Comparison of ENCODE assay signal across 19 cellular contexts in the genomic region with DNA sequence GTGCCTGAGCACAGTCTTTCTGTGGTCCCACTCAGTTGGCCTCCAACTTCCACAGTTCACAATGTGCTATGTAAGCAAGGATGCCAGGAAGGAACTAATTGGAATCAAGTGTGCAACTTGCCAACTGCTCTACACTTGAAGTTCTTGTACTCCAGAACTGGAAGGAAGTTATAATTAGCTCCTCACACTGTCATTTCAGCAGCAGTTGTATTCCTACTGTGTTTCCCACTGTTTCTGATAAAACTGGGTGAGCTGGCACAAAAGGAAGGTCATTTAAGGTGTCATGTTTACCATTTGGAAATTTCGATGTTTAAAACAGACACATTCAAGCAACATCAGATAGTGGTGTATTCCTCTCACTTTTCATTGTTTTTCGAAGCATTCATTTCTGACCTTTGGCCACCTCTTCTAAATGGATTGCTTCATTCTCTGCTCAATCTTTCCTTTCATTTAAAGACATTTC.
A peak's percentile ranks its signal among the peaks of the same experiment; 100 is the strongest.
DNase-seq lines count a peak whose midpoint lies in the region; ATAC-seq and TF ChIP-seq lines count a peak whose summit lies in the region.
"Had no signal": no experiment of that assay in that cellular context is flagged by ENCODE, and none has a peak within 500 bp of the region (broad histone marks: within the 10 kb centered on the region; RNA-seq: fewer than 3 reads in every experiment).

No MANE protein-coding gene starts in this region.

- peaks cover 0 to 3% (median 0%) of the 10 kb centered on the region in 4 donors for H3K4me1 ChIP-seq in liver (ENCODE audit: control insufficient read depth in 4 of 4, insufficient read depth in 4 of 4, low read length in 3 of 4)
- H3K4me1 ChIP-seq in rectal smooth muscle tissue (ENCODE audit: control insufficient read depth, insufficient read depth, low read length), result peaks cover 12% of the 10 kb centered on the region
- peaks cover 7% of the 10 kb centered on the region for H3K4me1 ChIP-seq in endodermal cell (ENCODE audit: control insufficient read depth, insufficient read depth, low read length)

- ATAC-seq in HG03442 (IDR thresholded peaks at IDR 0.05; ENCODE audit: unreplicated experiment), result no peak
- no peak for ATAC-seq in HG02870 (IDR thresholded peaks at IDR 0.05; ENCODE audit: unreplicated experiment)
- ATAC-seq: stimulated activated naive CD8-positive, alpha-beta T cell treated with anti-CD3 and anti-CD28 coated beads, Interleukin-15, Interleukin-2, amounts not matched to agents 100 U/mL and 50 U/mL, for 24 hours; T-cell had no signal

- no peaks in the 10 kb centered on the region for H3K4me1 Mint-ChIP-seq in endodermal cell
- H3K4me1 Mint-ChIP-seq: CD8-positive, alpha-beta memory T cell; memory B cell; T-cell had no signal

- 14% methylated on average over 2 of the region's 2 CpGs for WGBS in liver
- WGBS in endodermal cell (ENCODE audit: insufficient coverage in 1 of 2, insufficient read length in 1 of 2), 2 experiments, result 79 to 100% methylated on average over 1 to 2 of the region's 2 CpGs

- H3K27me3 Mint-ChIP-seq in endodermal cell (ENCODE audit: insufficient read depth), result no peaks in the 10 kb centered on the region

- no peak overlapping the region for H3K9ac ChIP-seq in liver (ENCODE audit: low read depth in 1 of 2, low read length in 2 of 2)
- H3K9ac ChIP-seq in rectal smooth muscle tissue (ENCODE audit: low read length), result no peak overlapping the region
- no peak overlapping the region for H3K9ac ChIP-seq in endodermal cell (ENCODE audit: extremely low read depth, low read length, poor library complexity, severe bottlenecking)

- H3K27ac ChIP-seq in liver (ENCODE audit: low read depth in 1 of 2, low read length in 2 of 2) (no peak overlapping the region), rectal smooth muscle tissue (ENCODE audit: low read depth, low read length) (peak overlapping the region; percentile 6), endodermal cell (ENCODE audit: low read depth, low read length) (no peak overlapping the region)
- H3K27ac ChIP-seq: RWPE1 had no signal

- peak; percentile 2 for DNase-seq in NCI-H69 (lab: John Stamatoyannopoulos, UW)
- DNase-seq in choroid plexus epithelial cell (ENCODE audit: low read depth), result peak; percentile 25
- DNase-seq in endodermal cell, result no peak
- DNase-seq in NCI-H345 (lab: John Stamatoyannopoulos, UW), result no peak
- DNase-seq: activated CD4-positive, alpha-beta T cell treated with anti-CD3 and anti-CD28 coated beads, Interleukin-2, amount 50 U/mL, for 4 hours; activated naive CD4-positive, alpha-beta T cell treated with Interleukin-2 at 50 U/mL for 16 hours; CD8-positive, alpha-beta memory T cell; DMS79; glutamatergic neuron; stimulated activated naive CD8-positive, alpha-beta T cell treated with anti-CD3 and anti-CD28 coated beads, Interleukin-15, Interleukin-2, amounts not matched to agents 100 U/mL and 50 U/mL, for 24 hours; T-cell had no signal

- H3K9me3 ChIP-seq in liver (ENCODE audit: control insufficient read depth in 4 of 4, low read length in 3 of 4) (no peaks in the 10 kb centered on the region), endodermal cell (ENCODE audit: control insufficient read depth, low read length) (no peaks in the 10 kb centered on the region)

- no peak overlapping the region for H3K4me3 Mint-ChIP-seq in endodermal cell
- H3K4me3 Mint-ChIP-seq: CD8-positive, alpha-beta memory T cell; memory B cell; neural crest cell; T-cell had no signal

- TF ChIP-seq RAD21 in liver (IDR thresholded peaks at IDR 0.05), result peak; percentile 8 to 16

- no peak overlapping the region for H3K4me3 ChIP-seq in choroid plexus epithelial cell (ENCODE audit: low read depth, low read length)
- H3K4me3 ChIP-seq in liver (ENCODE audit: low read depth in 1 of 3, low read length in 3 of 3), result no peak overlapping the region
- H3K4me3 ChIP-seq in rectal smooth muscle tissue (ENCODE audit: low read length), result no peak overlapping the region
- no peak overlapping the region for H3K4me3 ChIP-seq in endodermal cell (ENCODE audit: low read length)
- H3K4me3 ChIP-seq: coronary artery had no signal

- TF ChIP-seq CTCF in choroid plexus epithelial cell (conservative IDR thresholded peaks at IDR 0.05; ENCODE audit: low read depth, low read length) (no peak), liver (IDR thresholded peaks at IDR 0.05; ENCODE audit: low read depth, low read length, missing input control) (no peak), endodermal cell (conservative IDR thresholded peaks at IDR 0.05) (no peak)

- no peak overlapping the region for H3K27ac Mint-ChIP-seq in endodermal cell
- H3K27ac Mint-ChIP-seq: CD8-positive, alpha-beta memory T cell; memory B cell; T-cell had no signal

- H3K27me3 ChIP-seq in liver (ENCODE audit: control insufficient read depth in 4 of 4, insufficient read depth in 4 of 4, low read length in 3 of 4) (no peaks in the 10 kb centered on the region), rectal smooth muscle tissue (ENCODE audit: control insufficient read depth, insufficient read depth, low read length) (no peaks in the 10 kb centered on the region), endodermal cell (ENCODE audit: control insufficient read depth, insufficient read depth, low read length, poor library complexity, severe bottlenecking) (no peaks in the 10 kb centered on the region)

- peaks cover 11% of the 10 kb centered on the region for H3K36me3 Mint-ChIP-seq in endodermal cell (ENCODE audit: low read depth)
- H3K36me3 Mint-ChIP-seq: CD8-positive, alpha-beta memory T cell; memory B cell; T-cell had no signal

- H3K9me3 Mint-ChIP-seq in endodermal cell, result no peaks in the 10 kb centered on the region
- H3K9me3 Mint-ChIP-seq: CD8-positive, alpha-beta memory T cell; memory B cell; neural crest cell; T-cell had no signal

- no peaks in the 10 kb centered on the region for H3K36me3 ChIP-seq in liver (ENCODE audit: control insufficient read depth in 4 of 4, insufficient read depth in 3 of 4, low read depth in 1 of 4, low read length in 3 of 4)
- no peaks in the 10 kb centered on the region for H3K36me3 ChIP-seq in rectal smooth muscle tissue (ENCODE audit: control insufficient read depth, insufficient read depth, low read length)
- H3K36me3 ChIP-seq in endodermal cell (ENCODE audit: control insufficient read depth, insufficient read depth, low read length), result no peaks in the 10 kb centered on the region

TF ChIP-seq in liver, 16 proteins besides CTCF, POLR2A, EP300 and RAD21 (continues in another document):
- TF ChIP-seq SP1 (IDR thresholded peaks at IDR 0.05) (no peak), EGR1 (IDR thresholded peaks at IDR 0.05; ENCODE audit: low read depth in 2 of 2) (no peak), FOXA1 (IDR thresholded peaks at IDR 0.05) (no peak), GABPA (IDR thresholded peaks at IDR 0.05 in 1 of 2, conservative IDR thresholded peaks at IDR 0.05 in 1 of 2) (no peak), YY1 (IDR thresholded peaks at IDR 0.05) (no peak), RXRA (IDR thresholded peaks at IDR 0.05) (peak; percentile 60 to 72), HNF4G (IDR thresholded peaks at IDR 0.05) (no peak), NR2F2 (IDR thresholded peaks at IDR 0.05) (peak; percentile 71), TAF1 (conservative IDR thresholded peaks at IDR 0.05) (no peak), HNF4A (conservative IDR thresholded peaks at IDR 0.05) (peak; percentile 53 to 56), JUND (IDR thresholded peaks at IDR 0.05) (no peak), FOXA2 (IDR thresholded peaks at IDR 0.05) (peak; percentile 28)
- TF ChIP-seq, protein P1, sequence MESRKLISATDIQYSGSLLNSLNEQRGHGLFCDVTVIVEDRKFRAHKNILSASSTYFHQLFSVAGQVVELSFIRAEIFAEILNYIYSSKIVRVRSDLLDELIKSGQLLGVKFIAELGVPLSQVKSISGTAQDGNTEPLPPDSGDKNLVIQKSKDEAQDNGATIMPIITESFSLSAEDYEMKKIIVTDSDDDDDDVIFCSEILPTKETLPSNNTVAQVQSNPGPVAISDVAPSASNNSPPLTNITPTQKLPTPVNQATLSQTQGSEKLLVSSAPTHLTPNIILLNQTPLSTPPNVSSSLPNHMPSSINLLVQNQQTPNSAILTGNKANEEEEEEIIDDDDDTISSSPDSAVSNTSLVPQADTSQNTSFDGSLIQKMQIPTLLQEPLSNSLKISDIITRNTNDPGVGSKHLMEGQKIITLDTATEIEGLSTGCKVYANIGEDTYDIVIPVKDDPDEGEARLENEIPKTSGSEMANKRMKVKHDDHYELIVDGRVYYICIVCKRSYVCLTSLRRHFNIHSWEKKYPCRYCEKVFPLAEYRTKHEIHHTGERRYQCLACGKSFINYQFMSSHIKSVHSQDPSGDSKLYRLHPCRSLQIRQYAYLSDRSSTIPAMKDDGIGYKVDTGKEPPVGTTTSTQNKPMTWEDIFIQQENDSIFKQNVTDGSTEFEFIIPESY (IDR thresholded peaks at IDR 0.05), result no peak
- TF ChIP-seq, protein P2, sequence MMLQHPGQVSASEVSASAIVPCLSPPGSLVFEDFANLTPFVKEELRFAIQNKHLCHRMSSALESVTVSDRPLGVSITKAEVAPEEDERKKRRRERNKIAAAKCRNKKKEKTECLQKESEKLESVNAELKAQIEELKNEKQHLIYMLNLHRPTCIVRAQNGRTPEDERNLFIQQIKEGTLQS (IDR thresholded peaks at IDR 0.05), result no peak
- TF ChIP-seq, protein P3, sequence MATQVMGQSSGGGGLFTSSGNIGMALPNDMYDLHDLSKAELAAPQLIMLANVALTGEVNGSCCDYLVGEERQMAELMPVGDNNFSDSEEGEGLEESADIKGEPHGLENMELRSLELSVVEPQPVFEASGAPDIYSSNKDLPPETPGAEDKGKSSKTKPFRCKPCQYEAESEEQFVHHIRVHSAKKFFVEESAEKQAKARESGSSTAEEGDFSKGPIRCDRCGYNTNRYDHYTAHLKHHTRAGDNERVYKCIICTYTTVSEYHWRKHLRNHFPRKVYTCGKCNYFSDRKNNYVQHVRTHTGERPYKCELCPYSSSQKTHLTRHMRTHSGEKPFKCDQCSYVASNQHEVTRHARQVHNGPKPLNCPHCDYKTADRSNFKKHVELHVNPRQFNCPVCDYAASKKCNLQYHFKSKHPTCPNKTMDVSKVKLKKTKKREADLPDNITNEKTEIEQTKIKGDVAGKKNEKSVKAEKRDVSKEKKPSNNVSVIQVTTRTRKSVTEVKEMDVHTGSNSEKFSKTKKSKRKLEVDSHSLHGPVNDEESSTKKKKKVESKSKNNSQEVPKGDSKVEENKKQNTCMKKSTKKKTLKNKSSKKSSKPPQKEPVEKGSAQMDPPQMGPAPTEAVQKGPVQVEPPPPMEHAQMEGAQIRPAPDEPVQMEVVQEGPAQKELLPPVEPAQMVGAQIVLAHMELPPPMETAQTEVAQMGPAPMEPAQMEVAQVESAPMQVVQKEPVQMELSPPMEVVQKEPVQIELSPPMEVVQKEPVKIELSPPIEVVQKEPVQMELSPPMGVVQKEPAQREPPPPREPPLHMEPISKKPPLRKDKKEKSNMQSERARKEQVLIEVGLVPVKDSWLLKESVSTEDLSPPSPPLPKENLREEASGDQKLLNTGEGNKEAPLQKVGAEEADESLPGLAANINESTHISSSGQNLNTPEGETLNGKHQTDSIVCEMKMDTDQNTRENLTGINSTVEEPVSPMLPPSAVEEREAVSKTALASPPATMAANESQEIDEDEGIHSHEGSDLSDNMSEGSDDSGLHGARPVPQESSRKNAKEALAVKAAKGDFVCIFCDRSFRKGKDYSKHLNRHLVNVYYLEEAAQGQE (IDR thresholded peaks at IDR 0.05), result no peak

Comparison
In these comparisons a context has a peak if more than half of its experiments do, and no peak if none do; other contexts are left out.
1. DNase-seq: peak in NCI-H69 (single experiment) and choroid plexus epithelial cell (single experiment); none in endodermal cell (single experiment) and NCI-H345 (single experiment).